Comparison of ENCODE assay signal across 20 cellular contexts in genomic region chr7:33645096-33645495, GRCh38.
"Had no signal": no experiment of that assay in that cellular context is flagged by ENCODE, and none has a peak within 500 bp of the region (broad histone marks: within the 10 kb centered on the region; RNA-seq: fewer than 3 reads in every experiment).

No MANE protein-coding gene starts in this region.

- H3K4me3 ChIP-seq: breast epithelium, esophagus muscularis mucosa, hepatocyte, left lung, skin epidermis, transverse colon, vagina had no signal

- H3K4me1 ChIP-seq: breast epithelium, esophagus muscularis mucosa, left lung had no signal

- H3K27ac ChIP-seq: breast epithelium, esophagus muscularis mucosa, hepatocyte, left lung, skin epidermis, transverse colon, vagina had no signal

- H3K36me3 ChIP-seq: breast epithelium, left lung, transverse colon had no signal

- H2AFZ ChIP-seq: hepatocyte had no signal

- H3K9me3 ChIP-seq: breast epithelium, esophagus muscularis mucosa, left lung, transverse colon, vagina had no signal

- ATAC-seq: activated naive CD8-positive, alpha-beta T cell treated with anti-CD3 and anti-CD28 coated beads, Interleukin-2, amount 50 U/mL, for 24 hours; left lung; natural killer cell; T-cell had no signal

- DNase-seq: activated CD4-positive, CD25-positive, alpha-beta regulatory T cell treated with anti-CD3 and anti-CD28 coated beads, Interleukin-2, amount 50 U/mL, for 72 hours; activated naive CD4-positive, alpha-beta T cell treated with anti-CD3 and anti-CD28 coated beads for 36 hours; activated naive CD8-positive, alpha-beta T cell treated with anti-CD3 and anti-CD28 coated beads, Interleukin-2, amount 50 U/mL, for 24 hours; activated T-cell treated with anti-CD3 and anti-CD28 coated beads for 4 hours; aorta; kidney; left lung; mammary epithelial cell; natural killer cell; posterior cingulate gyrus; stimulated activated CD4-positive, alpha-beta T cell treated with anti-CD3 and anti-CD28 coated beads, Interleukin-4, amount 100 ng/mL, for 24 hours; stimulated activated naive CD4-positive, alpha-beta T cell; substantia nigra; T-cell; transverse colon had no signal

- H3K4me2 ChIP-seq: hepatocyte had no signal

- H3K27me3 ChIP-seq: breast epithelium, esophagus muscularis mucosa, hepatocyte, left lung, transverse colon, vagina had no signal
